22 cellular contexts compared by ENCODE assay signal in the genomic region with DNA sequence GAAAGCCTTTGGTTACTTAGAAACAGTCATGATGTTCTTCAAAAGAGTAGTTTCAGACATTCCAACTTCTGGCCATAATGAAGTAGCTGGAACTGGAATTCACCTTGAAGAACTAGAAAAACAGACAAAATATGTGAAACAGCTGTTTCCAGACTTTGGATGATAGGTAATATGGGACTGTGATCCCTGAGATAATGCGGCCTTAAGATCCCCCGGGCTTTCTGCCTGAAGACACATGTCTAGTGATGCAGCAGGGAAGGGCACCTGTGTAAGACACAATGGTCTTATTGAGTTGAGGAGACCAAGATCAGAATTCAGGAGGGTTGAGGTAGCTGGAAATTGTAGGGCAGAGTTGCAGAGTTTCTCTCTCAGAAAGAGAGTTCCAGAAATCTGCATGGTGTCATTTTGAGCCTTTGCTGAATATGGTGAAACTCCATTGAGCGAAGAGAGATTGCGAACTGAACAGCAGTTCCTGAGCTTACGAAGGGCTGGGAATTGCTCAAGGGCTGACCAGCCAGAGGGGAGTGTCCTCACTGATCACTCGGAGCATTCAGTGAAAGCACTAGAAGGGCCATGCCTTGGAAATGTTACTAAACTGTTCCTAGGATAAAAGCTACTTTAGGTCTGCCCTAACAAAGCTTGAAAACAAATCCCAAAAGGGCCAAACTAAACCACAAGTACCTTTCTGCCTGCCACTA.
"Had no signal": no experiment of that assay in that cellular context is flagged by ENCODE, and none has a peak within 500 bp of the region (broad histone marks: within the 10 kb centered on the region; RNA-seq: fewer than 3 reads in every experiment).

No MANE protein-coding gene starts in this region.

- H3K36me3 Mint-ChIP-seq: natural killer cell, WTC11 had no signal

- H3K9me3 ChIP-seq: body of pancreas, tibial nerve, vagina had no signal

- H3K27me3 ChIP-seq: body of pancreas, tibial nerve, vagina had no signal

- H3K27ac ChIP-seq: body of pancreas, tibial nerve, vagina had no signal

- ATAC-seq: body of pancreas, natural killer cell, T-helper 17 cell, WTC11 had no signal

- H3K4me1 ChIP-seq: body of pancreas, tibial nerve, vagina had no signal

- H3K36me3 ChIP-seq: vagina had no signal

- H3K4me1 Mint-ChIP-seq: activated naive CD4-positive, alpha-beta T cell treated with anti-CD3 and anti-CD28 coated beads, Interleukin-2, amount 50 U/mL, for 24 hours; central memory CD8-positive, alpha-beta T cell had no signal

- H3K9me3 Mint-ChIP-seq: activated CD4-positive, alpha-beta memory T cell treated with anti-CD3 and anti-CD28 coated beads, Interleukin-2, amount 10 ng/mL, durations not matched to agents 7 days and 5 days; activated naive CD4-positive, alpha-beta T cell treated with anti-CD3 and anti-CD28 coated beads, Interleukin-2, amount 50 U/mL, for 24 hours; activated T-cell treated with anti-CD3 and anti-CD28 coated beads, Interleukin-2, amount 50 U/mL, for 24 hours; central memory CD8-positive, alpha-beta T cell; natural killer cell; WTC11 had no signal

- H3K4me3 Mint-ChIP-seq: activated CD4-positive, alpha-beta memory T cell treated with anti-CD3 and anti-CD28 coated beads, Interleukin-2, amount 10 ng/mL, durations not matched to agents 7 days and 5 days; activated naive CD4-positive, alpha-beta T cell treated with anti-CD3 and anti-CD28 coated beads, Interleukin-2, amount 50 U/mL, for 24 hours; activated T-cell treated with anti-CD3 and anti-CD28 coated beads, Interleukin-2, amount 50 U/mL, for 24 hours; central memory CD8-positive, alpha-beta T cell; natural killer cell; T-helper 17 cell; WTC11 had no signal

- DNase-seq: activated CD4-positive, alpha-beta memory T cell treated with anti-CD3 and anti-CD28 coated beads, Interleukin-2, amount 10 ng/mL, durations not matched to agents 7 days and 5 days; activated CD4-positive, alpha-beta T cell treated with anti-CD3 and anti-CD28 coated beads for 4 hours; activated T-cell treated with anti-CD3 and anti-CD28 coated beads, Interleukin-2, amount 50 U/mL, for 24 hours; amniotic stem cell; body of pancreas; cortex of kidney; effector memory CD4-positive, alpha-beta T cell; hippocampal formation; mesendoderm; natural killer cell; occipital lobe; small intestine; stimulated activated CD4-positive, alpha-beta T cell treated with anti-CD3 and anti-CD28 coated beads, Interleukin-4, amount 100 ng/mL, for 4 hours; stimulated activated CD8-positive, alpha-beta memory T cell treated with anti-CD3 and anti-CD28 coated beads, Interleukin-4, amount 100 ng/mL, for 48 hours; stimulated activated naive CD4-positive, alpha-beta T cell treated with Interleukin-2 at 50 U/mL for 16 hours; substantia nigra; T-helper 17 cell had no signal

- H3K27me3 Mint-ChIP-seq: activated CD4-positive, alpha-beta memory T cell treated with anti-CD3 and anti-CD28 coated beads, Interleukin-2, amount 10 ng/mL, durations not matched to agents 7 days and 5 days; activated naive CD4-positive, alpha-beta T cell treated with anti-CD3 and anti-CD28 coated beads, Interleukin-2, amount 50 U/mL, for 24 hours; activated T-cell treated with anti-CD3 and anti-CD28 coated beads, Interleukin-2, amount 50 U/mL, for 24 hours; central memory CD8-positive, alpha-beta T cell; T-helper 17 cell had no signal

- H3K4me3 ChIP-seq: body of pancreas, tibial nerve, vagina had no signal

- H3K27ac Mint-ChIP-seq: activated CD4-positive, alpha-beta memory T cell treated with anti-CD3 and anti-CD28 coated beads, Interleukin-2, amount 10 ng/mL, durations not matched to agents 7 days and 5 days; activated naive CD4-positive, alpha-beta T cell treated with anti-CD3 and anti-CD28 coated beads, Interleukin-2, amount 50 U/mL, for 24 hours; activated T-cell treated with anti-CD3 and anti-CD28 coated beads, Interleukin-2, amount 50 U/mL, for 24 hours; natural killer cell; T-helper 17 cell; WTC11 had no signal
